In the genomic region with DNA sequence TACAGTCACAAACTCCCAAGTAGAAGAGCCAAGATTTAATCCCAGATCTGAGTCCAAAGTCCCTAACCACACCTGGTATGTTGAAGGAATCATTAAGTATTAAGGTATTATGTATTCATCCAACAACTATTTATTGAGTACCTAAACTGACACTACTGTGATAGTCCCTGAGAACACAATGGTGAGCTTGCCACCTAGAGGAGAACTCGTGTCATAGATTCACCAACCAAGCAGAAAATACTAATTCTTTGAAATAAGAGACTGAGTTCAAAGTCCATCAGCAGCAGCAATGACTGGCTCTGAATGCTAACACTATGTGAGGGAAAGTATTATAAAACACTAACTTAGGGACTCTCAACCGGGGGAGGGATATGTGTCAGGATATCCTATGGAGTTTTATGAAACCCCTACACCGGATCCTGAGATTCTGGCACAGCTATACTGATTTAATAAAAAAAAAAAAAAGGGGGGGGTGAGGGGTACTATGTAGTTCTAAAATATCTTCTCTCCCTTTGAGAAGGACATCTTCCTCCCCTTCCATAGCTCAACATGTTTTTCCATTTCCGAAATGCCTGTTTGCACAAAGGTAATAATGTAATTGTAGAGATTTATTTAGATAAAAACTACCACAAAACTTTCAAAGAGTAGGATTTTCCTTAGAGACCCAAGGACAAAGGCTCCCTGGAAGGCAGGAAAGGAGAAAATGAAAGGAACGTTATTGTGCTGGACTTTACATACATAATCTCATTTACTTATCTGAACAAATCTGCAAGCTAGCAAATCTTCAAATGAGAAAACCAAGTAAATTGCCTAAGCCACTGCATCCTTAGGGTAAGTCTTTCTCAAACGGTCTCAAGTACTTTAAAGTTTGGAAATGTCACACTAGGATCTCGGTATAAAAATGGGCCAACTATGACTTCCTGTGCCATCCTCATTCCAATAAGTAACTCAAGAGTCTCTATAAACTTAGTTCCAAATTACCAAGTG, we compare ENCODE assay signal across 8 cellular contexts. TPM values are rescaled to one million over a fixed set of nuclear protein-coding genes. Genes with fewer than 3 reads are reported as not detected.
DNase-seq lines count a peak whose midpoint lies in the region; ATAC-seq, FAIRE-seq and TF ChIP-seq lines count a peak whose summit lies in the region.

No MANE protein-coding gene starts in this region.

- H3K9ac ChIP-seq in OCI-LY3 (ENCODE audit: low read length) (peak overlapping the region; percentile 82), K562 (ENCODE audit: insufficient read depth in 1 of 2, low read depth in 2 of 2, low read length in 2 of 2) (peak overlapping the region in 1 of 2 experiments; percentile 94; a peak in 2 of 4 replicates), kidney (ENCODE audit: low read length in 2 of 2) (peak overlapping the region in 1 of 2 donors; percentile 94)

- no peaks in the 10 kb centered on the region for H3K9me3 ChIP-seq in CD4-positive, alpha-beta memory T cell (ENCODE audit: control insufficient read depth in 1 of 2, low read length in 2 of 2)
- H3K9me3 ChIP-seq in OCI-LY3 (ENCODE audit: insufficient read depth, low read length) (no peaks in the 10 kb centered on the region), K562 (replicated peaks; ENCODE audit: control insufficient read depth, insufficient read depth, low read depth, low read length) (no peaks in the 10 kb centered on the region), kidney (ENCODE audit: control insufficient read depth in 1 of 2, low read length in 2 of 2) (no peaks in the 10 kb centered on the region)

- H3K36me3 ChIP-seq in CD4-positive, alpha-beta memory T cell (ENCODE audit: insufficient read depth, low read length), result peaks cover 5% of the 10 kb centered on the region
- no peaks in the 10 kb centered on the region for H3K36me3 ChIP-seq in OCI-LY3 (replicated peaks; ENCODE audit: low read depth, low read length)
- peaks cover 37% of the 10 kb centered on the region for H3K36me3 ChIP-seq in K562 (ENCODE audit: control insufficient read depth, insufficient read depth, low read length)
- H3K36me3 ChIP-seq in kidney (ENCODE audit: control insufficient read depth in 1 of 2, insufficient read depth in 2 of 2, low read length in 2 of 2), result no peaks in the 10 kb centered on the region

- H3K4me3 ChIP-seq in CD4-positive, alpha-beta memory T cell (ENCODE audit: low read length in 2 of 2), result peak overlapping the region; percentile 55 to 92
- H3K4me3 ChIP-seq in OCI-LY3 (ENCODE audit: low read length) (peak overlapping the region; percentile 99), K562 (peak overlapping the region; percentile 85), kidney (ENCODE audit: low read length in 2 of 2) (peak overlapping the region; percentile 90 to 93)

- peak overlapping the region; percentile 93 to 100 (median 97) for H3K4me3 Mint-ChIP-seq in CD4-positive, alpha-beta memory T cell
- peak overlapping the region; percentile 97 to 99 for H3K4me3 Mint-ChIP-seq in stimulated activated naive B cell treated with anti-CD40 and anti-IgM and Interleukin-4, amounts not matched to agents 10 μg/mL and 1 μg/mL and 100 μg/mL, for 72 hours

- H3K79me2 ChIP-seq in OCI-LY3 (ENCODE audit: low read length) (peaks cover 61% of the 10 kb centered on the region), K562 (ENCODE audit: control insufficient read depth, insufficient read depth, low read length) (peaks cover 66% of the 10 kb centered on the region)

- peaks cover 3 to 17% of the 10 kb centered on the region in 2 donors for H3K36me3 Mint-ChIP-seq in CD4-positive, alpha-beta memory T cell
- H3K36me3 Mint-ChIP-seq in stimulated activated naive B cell treated with anti-CD40 and anti-IgM and Interleukin-4, amounts not matched to agents 10 μg/mL and 1 μg/mL and 100 μg/mL, for 72 hours, result peaks cover 5 to 14% of the 10 kb centered on the region in 2 donors

- no peak for TF ChIP-seq POLR2A in K562 (conservative IDR thresholded peaks at IDR 0.05)

- H4K20me1 ChIP-seq in OCI-LY3 (ENCODE audit: insufficient read depth, low read length) (peaks cover 32% of the 10 kb centered on the region), K562 (replicated peaks; ENCODE audit: control insufficient read depth, insufficient read depth, low read length) (peaks cover 5% of the 10 kb centered on the region; the same call in 1 of the 2 replicates)

- H3K9me3 Mint-ChIP-seq in CD4-positive, alpha-beta memory T cell, result no peaks in the 10 kb centered on the region
- no peaks in the 10 kb centered on the region for H3K9me3 Mint-ChIP-seq in stimulated activated naive B cell treated with anti-CD40 and anti-IgM and Interleukin-4, amounts not matched to agents 10 μg/mL and 1 μg/mL and 100 μg/mL, for 72 hours

- H2AFZ ChIP-seq in OCI-LY3 (ENCODE audit: low read depth, low read length) (no peak overlapping the region), K562 (ENCODE audit: low read depth, low read length) (no peak overlapping the region)

- H3K27me3 Mint-ChIP-seq in CD4-positive, alpha-beta memory T cell, result peaks cover 0 to 1% of the 10 kb centered on the region in 2 donors
- H3K27me3 Mint-ChIP-seq in stimulated activated naive B cell treated with anti-CD40 and anti-IgM and Interleukin-4, amounts not matched to agents 10 μg/mL and 1 μg/mL and 100 μg/mL, for 72 hours, result no peaks in the 10 kb centered on the region

- POLR2A ChIA-PET in CD4-positive, alpha-beta memory T cell (lab: Charles Lee; ENCODE audit: partially characterized antibody), result interaction anchor here (1.2 to 2.4 kb wide), 7 partner anchors 8 to 240 kb away, joined by 4 to 13 read pairs (median 6); no protein-coding TSS in a partner anchor
- POLR2A ChIA-PET in K562 (lab: Yijun Ruan, JAX), result interaction anchor here (1.0 to 3.0 kb wide), 9 partner anchors 9 to 28 kb away, joined by 4 to 14 read pairs (median 6); a partner anchor contains a TSS

- intact Hi-C loops in CD4-positive, alpha-beta memory T cell (cut with micrococcal nuclease), result loop anchor here (2.0 to 10.0 kb wide), 4 partner anchors 46 to 792 kb away; a partner anchor contains a TSS
- intact Hi-C loops in K562 (cut with micrococcal nuclease), result loop anchor here (1.0 to 5.0 kb wide), 3 partner anchors 46 to 562 kb away; no protein-coding TSS in a partner anchor
- intact Hi-C loops in kidney (cut with DNase I), result no loop called here

- H3K27ac ChIP-seq in CD4-positive, alpha-beta memory T cell (ENCODE audit: low read depth, low read length), result peak overlapping the region; percentile 91
- no peak overlapping the region for H3K27ac ChIP-seq in OCI-LY3 (ENCODE audit: low read length)
- peak overlapping the region; percentile 92; the same call in 2 of the 3 replicates for H3K27ac ChIP-seq in K562 (ENCODE audit: extremely low read depth, low read depth, low read length)
- H3K27ac ChIP-seq in kidney (ENCODE audit: low read depth in 2 of 2, low read length in 2 of 2), result peak overlapping the region; percentile 91 to 96

- H3K9me1 ChIP-seq in K562 (ENCODE audit: control insufficient read depth, insufficient read depth, low read length), result peaks cover 3% of the 10 kb centered on the region

- peak overlapping the region; percentile 96 to 99 (median 98) for H3K27ac Mint-ChIP-seq in CD4-positive, alpha-beta memory T cell
- H3K27ac Mint-ChIP-seq in stimulated activated naive B cell treated with anti-CD40 and anti-IgM and Interleukin-4, amounts not matched to agents 10 μg/mL and 1 μg/mL and 100 μg/mL, for 72 hours, result peak overlapping the region; percentile 22

- no TSS peak for BruUV-seq in K562 (replicated peaks; lab: Mats Ljungman, UMichigan)

- H3K4me2 ChIP-seq in OCI-LY3 (ENCODE audit: low read length), result peak overlapping the region; percentile 74
- peak overlapping the region; percentile 92 for H3K4me2 ChIP-seq in K562 (ENCODE audit: insufficient read depth, low read length)

- peak; percentile 84 to 90 for TF ChIP-seq RAD21 in K562 (CRISPR knock-in tag; conservative IDR thresholded peaks at IDR 0.05 in 1 of 2, IDR thresholded peaks at IDR 0.05 in 1 of 2)

- H3K4me1 Mint-ChIP-seq in CD4-positive, alpha-beta memory T cell, result peaks cover 43 to 70% (median 59%) of the 10 kb centered on the region in 4 donors
- peaks cover 31 to 61% of the 10 kb centered on the region in 2 donors for H3K4me1 Mint-ChIP-seq in stimulated activated naive B cell treated with anti-CD40 and anti-IgM and Interleukin-4, amounts not matched to agents 10 μg/mL and 1 μg/mL and 100 μg/mL, for 72 hours

- no peaks in the 10 kb centered on the region for H3K27me3 ChIP-seq in CD4-positive, alpha-beta memory T cell (ENCODE audit: insufficient read depth, low read length)
- H3K27me3 ChIP-seq in OCI-LY3 (ENCODE audit: low read depth, low read length), result no peaks in the 10 kb centered on the region
- H3K27me3 ChIP-seq in K562 (ENCODE audit: control insufficient read depth in 2 of 2, insufficient read depth in 2 of 2, low read length in 2 of 2), result no peaks in the 10 kb centered on the region

- DNase-seq in CD4-positive, alpha-beta memory T cell, result peak; percentile 49 to 70 (median 56)
- peak in 2 of 4 experiments; percentile 56 to 78 for DNase-seq in K562 (ENCODE audit: extremely low read depth in 1 of 4, low spot score in 3 of 4)
- no peak for DNase-seq in kidney
- DNase-seq in stimulated activated naive B cell treated with anti-CD40 and anti-IgM and Interleukin-4, amounts not matched to agents 10 μg/mL and 1 μg/mL and 100 μg/mL, for 72 hours, result peak; percentile 8
- no peak for DNase-seq in NCI-H187 treated with DMSO at 0.1 percent for 48 hours (lab: John Stamatoyannopoulos, UW)

- no peak for TF ChIP-seq EP300 in K562 (IDR thresholded peaks at IDR 0.05; ENCODE audit: low read length)

- 8% methylated on average over 7 of the region's 7 CpGs for WGBS in K562 (ENCODE audit: insufficient coverage, low coverage, missing lambda C conversion rate)

- ATAC-seq in GM18520 (IDR thresholded peaks at IDR 0.05; ENCODE audit: unreplicated experiment) (peak; percentile 32), HG03565 (IDR thresholded peaks at IDR 0.05; ENCODE audit: unreplicated experiment) (peak; percentile 36), K562 (peak; percentile 50)
- ATAC-seq in stimulated activated naive B cell treated with anti-CD40 and anti-IgM and Interleukin-4, amounts not matched to agents 10 μg/mL and 1 μg/mL and 100 μg/mL, for 72 hours (replicated peaks), result peak; percentile 29 to 34

- TF ChIP-seq CTCF in OCI-LY3 (IDR thresholded peaks at IDR 0.05; ENCODE audit: low read depth, low read length) (peak; percentile 52), K562 (IDR thresholded peaks at IDR 0.05 in 2 of 3, conservative IDR thresholded peaks at IDR 0.05 in 1 of 3; ENCODE audit: insufficient read depth in 2 of 3, low read depth in 1 of 3, low read length in 3 of 3) (peak; percentile 66 to 91 (median 68)), kidney (IDR thresholded peaks at IDR 0.05; ENCODE audit: borderline replicate concordance, extremely low read depth, insufficient read depth) (peak; percentile 54)

- CTCF ChIA-PET in CD4-positive, alpha-beta memory T cell (lab: Charles Lee; ENCODE audit: partially characterized antibody), result interaction anchor here (0.6 to 4.9 kb wide), 27 partner anchors 9 to 797 kb away, joined by 3 to 57 read pairs (median 3); no protein-coding TSS in a partner anchor
- CTCF ChIA-PET in K562 (lab: Yijun Ruan, JAX; ENCODE audit: low intra/inter-chr PET ratio), result interaction anchor here (0.7 kb wide), 2 partner anchors 244 to 793 kb away, joined by 3 read pairs; no protein-coding TSS in a partner anchor

- H3K4me1 ChIP-seq in CD4-positive, alpha-beta memory T cell (ENCODE audit: insufficient read depth, low read length), result peaks cover 64% of the 10 kb centered on the region
- peaks cover 10% of the 10 kb centered on the region for H3K4me1 ChIP-seq in OCI-LY3 (ENCODE audit: low read length)
- H3K4me1 ChIP-seq in K562 (replicated peaks in 1 of 2; ENCODE audit: control insufficient read depth in 2 of 2, insufficient read depth in 2 of 2, low read length in 2 of 2), result peaks cover 24 to 70% of the 10 kb centered on the region in 2 experiments
- H3K4me1 ChIP-seq in kidney (ENCODE audit: control insufficient read depth in 1 of 2, insufficient read depth in 1 of 2, low read depth in 1 of 2, low read length in 2 of 2), result peaks cover 18 to 24% of the 10 kb centered on the region in 2 donors

- in situ Hi-C loops in K562 (cut with MboI), result loop anchor here (5.0 kb wide), 1 partner anchor 567 kb away; no protein-coding TSS in a partner anchor

- no peak for FAIRE-seq in K562 (lab: Jason Lieb, UNC)
- FAIRE-seq in kidney (lab: Jason Lieb, UNC), result no peak

RNA-seq across cellular contexts. Expression of a gene that starts 1.5 kb away (rescaled TPM):
- 10 to 100 TPM; 71.1 to 71.9 TPM for total RNA-seq in CD4-positive, alpha-beta memory T cell
- 100 to 1,000 TPM; 165 to 246 TPM for polyA plus RNA-seq in CD4-positive, alpha-beta memory T cell
- total RNA-seq in K562 (2011; cell fraction: chromatin; rRNA removed; ENCODE audit: low replicate concordance), result 56.1 and 85.1 TPM in 2 replicates
- 49.9 and 53.6 TPM in 2 replicates for total RNA-seq in K562 (2011; cell fraction: nucleolus; rRNA removed)
- 62.1 and 74.5 TPM in 2 replicates for total RNA-seq in K562 (2011; cell fraction: nucleoplasm; rRNA removed)
- total RNA-seq in K562 (2014; rRNA removed) (136 and 144 TPM in 2 replicates), K562 (2014; rRNA removed; fragmentation: Illumina TruSeq; extraction: Trizol) (200 and 222 TPM in 2 replicates), K562 (2015; rRNA removed; fragmentation: Illumina TruSeq; extraction: Trizol) (169 and 182 TPM in 2 replicates), K562 (2021) (136 TPM in 2 replicates), kidney (133 TPM)
- polyA plus RNA-seq in K562 (2011; rRNA removed) (237 and 283 TPM in 2 replicates), K562 (2014; fragmentation: Illumina TruSeq; extraction: Trizol) (146 and 181 TPM in 2 replicates), K562 (2014; fragmentation: Nextera tagmentation; extraction: Ambion mirVana) (100 to 1,000 TPM; 126 to 196 TPM), K562 (2014; rRNA removed) (89.8 and 108 TPM in 2 replicates), kidney (ENCODE audit: insufficient read depth, low read depth, low replicate concordance) (83.7 TPM)
- polyA plus RNA-seq in K562 (2011; cell fraction: cytosol; rRNA removed), result 98.1 and 135 TPM in 2 replicates
- 64.2 and 91.5 TPM in 2 replicates for polyA plus RNA-seq in K562 (2011; cell fraction: nucleus; rRNA removed)
- polyA plus RNA-seq in K562 (2012), result 122 and 153 TPM in 2 replicates
- polyA minus RNA-seq in K562 (2011; rRNA and poly(A)+ RNA removed), result 332 and 338 TPM in 2 replicates
- polyA minus RNA-seq in K562 (2011; cell fraction: cytosol; rRNA and poly(A)+ RNA removed), result 120 and 132 TPM in 2 replicates
- polyA minus RNA-seq in K562 (2011; cell fraction: nucleus; rRNA and poly(A)+ RNA removed), result 29.6 and 65.0 TPM in 2 replicates

RNA-seq across cellular contexts. Expression of a gene that starts 17.2 kb away (rescaled TPM):
- not detected for total RNA-seq in CD4-positive, alpha-beta memory T cell
- not detected for polyA plus RNA-seq in CD4-positive, alpha-beta memory T cell
- total RNA-seq in K562 (2011; cell fraction: chromatin; rRNA removed; ENCODE audit: low replicate concordance), result not detected in 2 replicates
- total RNA-seq in K562 (2011; cell fraction: nucleolus; rRNA removed), result not detected in 2 replicates
- total RNA-seq in K562 (2011; cell fraction: nucleoplasm; rRNA removed), result not detected in 2 replicates
- not detected in 2 replicates for total RNA-seq in K562 (2014; rRNA removed)
- total RNA-seq in K562 (2014; rRNA removed; fragmentation: Illumina TruSeq; extraction: Trizol), result not detected in 2 replicates
- total RNA-seq in K562 (2015; rRNA removed; fragmentation: Illumina TruSeq; extraction: Trizol), result not detected in 2 replicates
- total RNA-seq in K562 (2021), result not detected in 2 replicates
- polyA plus RNA-seq in K562 (2011; rRNA removed), result not detected in 2 replicates
- not detected in 2 replicates for polyA plus RNA-seq in K562 (2011; cell fraction: cytosol; rRNA removed)
- polyA plus RNA-seq in K562 (2011; cell fraction: nucleus; rRNA removed), result not detected in 2 replicates
- 0.21 and 0.53 TPM in 2 replicates for polyA plus RNA-seq in K562 (2012)
- polyA plus RNA-seq in K562 (2014; fragmentation: Illumina TruSeq; extraction: Trizol), result not detected in 2 replicates
- under 1 TPM in 1 of 2 experiments, not detected in 1; 0.21 TPM for polyA plus RNA-seq in K562 (2014; fragmentation: Nextera tagmentation; extraction: Ambion mirVana)
- 0.60 TPM in 1 of 2 replicates, not detected in the other for polyA plus RNA-seq in K562 (2014; rRNA removed)
- polyA minus RNA-seq in K562 (2011; rRNA and poly(A)+ RNA removed), result not detected in 2 replicates
- polyA minus RNA-seq in K562 (2011; cell fraction: cytosol; rRNA and poly(A)+ RNA removed), result not detected in 2 replicates
- not detected in 2 replicates for polyA minus RNA-seq in K562 (2011; cell fraction: nucleus; rRNA and poly(A)+ RNA removed)
- not detected for total RNA-seq in kidney
- polyA plus RNA-seq in kidney (ENCODE audit: insufficient read depth, low read depth, low replicate concordance), result not detected

RNA-seq across cellular contexts. Expression of a gene that starts 56.6 kb away (rescaled TPM):
- 10 to 100 TPM; 25.0 to 25.5 TPM for total RNA-seq in CD4-positive, alpha-beta memory T cell
- polyA plus RNA-seq in CD4-positive, alpha-beta memory T cell, result 10 to 100 TPM; 62.8 to 66.6 TPM
- total RNA-seq in K562 (2011; cell fraction: chromatin; rRNA removed; ENCODE audit: low replicate concordance), result 53.0 and 71.7 TPM in 2 replicates
- 60.0 and 64.7 TPM in 2 replicates for total RNA-seq in K562 (2011; cell fraction: nucleolus; rRNA removed)
- total RNA-seq in K562 (2011; cell fraction: nucleoplasm; rRNA removed), result 77.5 and 101 TPM in 2 replicates
- total RNA-seq in K562 (2014; rRNA removed), result 183 and 192 TPM in 2 replicates
- 150 and 165 TPM in 2 replicates for total RNA-seq in K562 (2014; rRNA removed; fragmentation: Illumina TruSeq; extraction: Trizol)
- total RNA-seq in K562 (2015; rRNA removed; fragmentation: Illumina TruSeq; extraction: Trizol), result 147 and 161 TPM in 2 replicates
- total RNA-seq in K562 (2021), result 148 and 150 TPM in 2 replicates
- polyA plus RNA-seq in K562 (2011; rRNA removed), result 186 and 280 TPM in 2 replicates
- 122 and 200 TPM in 2 replicates for polyA plus RNA-seq in K562 (2011; cell fraction: cytosol; rRNA removed)
- 45.3 and 66.2 TPM in 2 replicates for polyA plus RNA-seq in K562 (2011; cell fraction: nucleus; rRNA removed)
- 97.4 and 157 TPM in 2 replicates for polyA plus RNA-seq in K562 (2012)
- polyA plus RNA-seq in K562 (2014; fragmentation: Illumina TruSeq; extraction: Trizol), result 214 and 226 TPM in 2 replicates
- 100 to 1,000 TPM; 158 to 214 TPM for polyA plus RNA-seq in K562 (2014; fragmentation: Nextera tagmentation; extraction: Ambion mirVana)
- 230 and 238 TPM in 2 replicates for polyA plus RNA-seq in K562 (2014; rRNA removed)
- polyA minus RNA-seq in K562 (2011; rRNA and poly(A)+ RNA removed), result 176 and 223 TPM in 2 replicates
- polyA minus RNA-seq in K562 (2011; cell fraction: cytosol; rRNA and poly(A)+ RNA removed), result 56.4 and 87.4 TPM in 2 replicates
- polyA minus RNA-seq in K562 (2011; cell fraction: nucleus; rRNA and poly(A)+ RNA removed), result 29.2 and 43.0 TPM in 2 replicates
- total RNA-seq in kidney, result 52.0 TPM
- 107 TPM for polyA plus RNA-seq in kidney (ENCODE audit: insufficient read depth, low read depth, low replicate concordance)

Comparison
In these comparisons a context has a peak if more than half of its experiments do, and no peak if none do; other contexts are left out.
1. DNase-seq: peak in CD4-positive, alpha-beta memory T cell (5 of 5) and stimulated activated naive B cell treated with anti-CD40 and anti-IgM and Interleukin-4, amounts not matched to agents 10 μg/mL and 1 μg/mL and 100 μg/mL, for 72 hours (single experiment); none in kidney (single experiment) and NCI-H187 treated with DMSO at 0.1 percent for 48 hours (single experiment).
2. Peak in every context shown above with its lines, with median percentiles within 50 percentile points of each other: H3K4me3 ChIP-seq, ATAC-seq and CTCF ChIP-seq.